Comparison of ENCODE assay signal across 2 cellular contexts in genomic region chr16:2156849-2157224, GRCh38.
TF ChIP-seq lines count a peak whose summit lies in the region.

No MANE protein-coding gene starts in this region.

TF ChIP-seq in HepG2, 621 proteins besides CTCF, POLR2A, EP300 and RAD21:
- TF ChIP-seq HOXA3 (CRISPR knock-in tag; IDR thresholded peaks at IDR 0.05) = peak; percentile 32; the same call in 1 of the 2 replicates
- TF ChIP-seq SIN3A (IDR thresholded peaks at IDR 0.05; ENCODE audit: borderline replicate concordance, low read depth, low read length) = 0 out of 2 replicates have a peak, but pooled peaks have one; percentile 3
- peak; percentile 2 for TF ChIP-seq AGO2 (optimal IDR thresholded peaks at IDR 0.05; ENCODE audit: low read depth, low read length)
- 0 out of 2 replicates have a peak, but pooled peaks have one; percentile 30 for TF ChIP-seq POLR2AphosphoS5 (IDR thresholded peaks at IDR 0.05; ENCODE audit: low read depth, low read length)
- no peak for TF ChIP-seq MLLT10 (CRISPR knock-in tag; IDR thresholded peaks at IDR 0.05)
- 0 out of 2 replicates have a peak, but pooled peaks have one; percentile 22 for TF ChIP-seq MTA1 (CRISPR knock-in tag; IDR thresholded peaks at IDR 0.05; ENCODE audit: borderline replicate concordance)
- peak; percentile 25; the same call in 1 of the 2 replicates for TF ChIP-seq HINFP (CRISPR knock-in tag; IDR thresholded peaks at IDR 0.05; ENCODE audit: low read depth)
- TF ChIP-seq YEATS4 (CRISPR knock-in tag; IDR thresholded peaks at IDR 0.05; ENCODE audit: borderline replicate concordance) = 0 out of 2 replicates have a peak, but pooled peaks have one; percentile 31
- 0 out of 2 replicates have a peak, but pooled peaks have one; percentile 9 for TF ChIP-seq ZNF350 (CRISPR knock-in tag; IDR thresholded peaks at IDR 0.05; ENCODE audit: borderline replicate concordance, low read depth)
- TF ChIP-seq CAMTA2 (CRISPR knock-in tag; IDR thresholded peaks at IDR 0.05; ENCODE audit: borderline replicate concordance) = no peak
- no peak for TF ChIP-seq GZF1 (CRISPR knock-in tag; IDR thresholded peaks at IDR 0.05)

TF ChIP-seq in GM12891, 5 proteins besides CTCF, POLR2A, EP300 and RAD21:
- TF ChIP-seq SPI1 (IDR thresholded peaks at IDR 0.05; ENCODE audit: low read depth, low read length) (no peak), POLR2AphosphoS5 (IDR thresholded peaks at IDR 0.05; ENCODE audit: low read depth, low read length) (no peak), PAX5 (IDR thresholded peaks at IDR 0.05; ENCODE audit: insufficient read depth, low read length, severe bottlenecking) (no peak), TAF1 (IDR thresholded peaks at IDR 0.05; ENCODE audit: low read depth, low read length) (no peak), POU2F2 (IDR thresholded peaks at IDR 0.05; ENCODE audit: low read depth, low read length) (no peak)
TF ChIP-seq in GM12891: peak in this region for 0.
